In genomic region chr3:160399347-160400047, GRCh38 we compare ENCODE assay signal across 8 cellular contexts. TPM values are rescaled to one million over a fixed set of nuclear protein-coding genes. Genes with fewer than 3 reads are reported as not detected.
DNase-seq lines count a peak whose midpoint lies in the region; ATAC-seq and TF ChIP-seq lines count a peak whose summit lies in the region.

SMC4 (plus strand) TSS chr3:160399650; CDS start chr3:160400827, 1,177 bp downstream.

- peak; percentile 97 for DNase-seq in DMS153 treated with DMSO at 0.1 percent for 48 hours (lab: John Stamatoyannopoulos, UW; ENCODE audit: unreplicated experiment)
- DNase-seq in KBM-7, result peak; percentile 93
- DNase-seq in PC-9, result peak; percentile 87
- peak; percentile 68 for DNase-seq in activated T-cell treated with anti-CD3 and anti-CD28 coated beads for 48 hours (ENCODE audit: low read depth)
- peak; percentile 94 to 97 for DNase-seq in erythroblast (lab: John Stamatoyannopoulos, UW)
- peak; percentile 92 for DNase-seq in mucosa of gallbladder (ENCODE audit: low spot score)
- peak; percentile 61 to 70 for DNase-seq in stimulated activated CD8-positive, alpha-beta memory T cell treated with anti-CD3 and anti-CD28 coated beads, Interleukin-7, amount 100 ng/mL, for 1 hour (ENCODE audit: low read depth in 2 of 2)

- no peaks in the 10 kb centered on the region for H3K9me2 ChIP-seq in PC-9 (ENCODE audit: insufficient read depth)

- no peaks in the 10 kb centered on the region for H3K27me3 ChIP-seq in PC-9 (ENCODE audit: insufficient read depth, low read depth)

- peaks cover 33% of the 10 kb centered on the region for H3K4me1 ChIP-seq in PC-9 (replicated peaks; ENCODE audit: insufficient read depth)

- 0 out of 2 replicates have a peak, but pooled peaks cover 5% of the 10 kb centered on the region for H3K36me3 ChIP-seq in PC-9 (ENCODE audit: low read depth)

- H3K79me2 ChIP-seq in PC-9 (ENCODE audit: low read depth), result peaks cover 77% of the 10 kb centered on the region

- in situ Hi-C loops in KBM-7 (cut with MboI; ENCODE audit: low pct_unique_long_range_greater_than_20kb, low sequenced_read_pairs), result no loop called here

- TF ChIP-seq POLR2A in erythroblast (IDR thresholded peaks at IDR 0.05; ENCODE audit: low read length), result peak; percentile 96

- BruUV-seq in PC-9 (replicated peaks; lab: Mats Ljungman, UMichigan), result TSS peak; percentile 62

- H3K9me3 ChIP-seq in PC-9 (ENCODE audit: insufficient read depth, low read depth), result no peaks in the 10 kb centered on the region

- H3K4me2 ChIP-seq in PC-9, result peak within 1 kb of the TSS; percentile 86

- H3K4me3 ChIP-seq in PC-9, result peak within 1 kb of the TSS; percentile 90

- peaks cover 11% of the 10 kb centered on the region for H4K20me1 ChIP-seq in PC-9 (ENCODE audit: insufficient read depth)

- intact Hi-C loops in PC-9 (cut with micrococcal nuclease; ENCODE audit: unreplicated experiment), result loop anchor here (1.0 to 10.0 kb wide), 4 partner anchors 278 to 982 kb away; partner anchors contain the start of gene ARL14

- POLR2A ChIA-PET in PC-9 (lab: Charles Lee; ENCODE audit: unreplicated experiment), result interaction anchor here (0.5 to 0.7 kb wide), 2 partner anchors 27 to 265 kb away, joined by 3 read pairs; no protein-coding TSS in a partner anchor

- peaks cover 5% of the 10 kb centered on the region; the same call in 1 of the 2 replicates for H3F3A ChIP-seq in PC-9 (ENCODE audit: insufficient read depth, low read depth)

- H3K27ac ChIP-seq in PC-9, result peak within 1 kb of the TSS; percentile 67

- peak within 1 kb of the TSS; percentile 93 for H2AFZ ChIP-seq in PC-9

- no peak for TF ChIP-seq CTCF in PC-9 (conservative IDR thresholded peaks at IDR 0.05)

- CTCF ChIA-PET in PC-9 (lab: Charles Lee), result interaction anchor here (0.6 kb wide), 1 partner anchor 14 kb away, joined by 4 read pairs; no protein-coding TSS in a partner anchor

- peak; percentile 56 for ATAC-seq in GM21723 (IDR thresholded peaks at IDR 0.05; ENCODE audit: unreplicated experiment)

RNA-seq across cellular contexts. Expression of gene SMC4, which starts in this region (rescaled TPM):
- 138 and 181 TPM in 2 replicates for total RNA-seq in PC-9 (2021)
- 32.2 TPM for total RNA-seq in mucosa of gallbladder

Comparison
In these comparisons a context has a peak if more than half of its experiments do, and no peak if none do; other contexts are left out.
1. Peak in every context shown above with its lines: DNase-seq, ATAC-seq, H3K4me3 ChIP-seq and H3K27ac ChIP-seq.